Comparison of ENCODE assay signal across 32 cellular contexts in genomic region chr2:118091140-118091478, GRCh38. TPM values are rescaled to one million over a fixed set of nuclear protein-coding genes. Genes with fewer than 3 reads are reported as not detected.
DNase-seq lines count a peak whose midpoint lies in the region; ATAC-seq and TF ChIP-seq lines count a peak whose summit lies in the region.
"Had no signal": no experiment of that assay in that cellular context is flagged by ENCODE, and none has a peak within 500 bp of the region (broad histone marks: within the 10 kb centered on the region; RNA-seq: fewer than 3 reads in every experiment).

No MANE protein-coding gene starts in this region.

- H3K27me3 ChIP-seq in mammary epithelial cell (ENCODE audit: insufficient read depth, low read length) (no peaks in the 10 kb centered on the region), breast epithelium (no peaks in the 10 kb centered on the region), hepatocyte (no peaks in the 10 kb centered on the region), neuronal stem cell (ENCODE audit: control insufficient read depth in 3 of 3, insufficient read depth in 3 of 3, low read depth in 1 of 3, low read length in 3 of 3) (peaks cover 0 to 6% (median 0%) of the 10 kb centered on the region in 3 experiments)
- H3K27me3 ChIP-seq: adrenal gland, colonic mucosa, esophagus muscularis mucosa, foreskin keratinocyte, heart right ventricle, uterus had no signal

- H3K23ac ChIP-seq in neuronal stem cell (ENCODE audit: low read depth, low read length, poor library complexity), result no peak overlapping the region

- no peak overlapping the region for H2BK15ac ChIP-seq in neuronal stem cell (ENCODE audit: low read length)

- H3K9me2 ChIP-seq in hepatocyte (replicated peaks; ENCODE audit: insufficient read depth), result no peaks in the 10 kb centered on the region

- H3K36me3 Mint-ChIP-seq in activated naive CD8-positive, alpha-beta T cell treated with anti-CD3 and anti-CD28 coated beads for 36 hours, result peaks cover 7% of the 10 kb centered on the region
- H3K36me3 Mint-ChIP-seq in activated T-cell treated with anti-CD3 and anti-CD28 coated beads, Interleukin-2, amount 50 U/mL, for 24 hours (ENCODE audit: low read depth), result peaks cover 13% of the 10 kb centered on the region
- peaks cover 2 to 4% of the 10 kb centered on the region in 2 donors for H3K36me3 Mint-ChIP-seq in stimulated activated naive B cell treated with anti-CD40 and anti-IgM and Interleukin-4, amounts not matched to agents 10 μg/mL and 1 μg/mL and 100 μg/mL, for 72 hours

- 64% methylated on average over 2 of the region's 2 CpGs for WGBS in mammary epithelial cell (ENCODE audit: low coverage, missing lambda C conversion rate)
- WGBS in hepatocyte (ENCODE audit: low lambda C conversion rate, missing lambda C conversion rate), result 53% methylated on average over 2 of the region's 2 CpGs
- no CpG with 5 or more reads among the region's 2 CpGs for WGBS in neuronal stem cell (ENCODE audit: extremely low coverage in 2 of 2, insufficient read length in 2 of 2, insufficient replicate concordance in 1 of 2), 2 donors

- no peak overlapping the region for H2BK5ac ChIP-seq in neuronal stem cell (ENCODE audit: low read length)

- no peak overlapping the region for H3K27ac ChIP-seq in mammary epithelial cell (ENCODE audit: insufficient read depth, low read depth, low read length)
- no peak overlapping the region for H3K27ac ChIP-seq in breast epithelium
- H3K27ac ChIP-seq in hepatocyte, result no peak overlapping the region
- no peak overlapping the region for H3K27ac ChIP-seq in neuronal stem cell (replicated peaks; ENCODE audit: low read length)
- H3K27ac ChIP-seq: adrenal gland, colonic mucosa, esophagus muscularis mucosa, GM23248, heart right ventricle, thoracic aorta, uterus had no signal

- H3K4me3 ChIP-seq in mammary epithelial cell (replicated peaks in 1 of 3; ENCODE audit: insufficient read depth in 1 of 3, low read depth in 2 of 3, low read length in 3 of 3) (no peak overlapping the region), breast epithelium (no peak overlapping the region), hepatocyte (no peak overlapping the region), neuronal stem cell (ENCODE audit: low read length in 2 of 2) (no peak overlapping the region)
- H3K4me3 ChIP-seq: adrenal gland, colonic mucosa, esophagus muscularis mucosa, GM23248, heart right ventricle, uterus had no signal

- H3K9me3 ChIP-seq in mammary epithelial cell (replicated peaks; ENCODE audit: insufficient read depth, low read length), result no peaks in the 10 kb centered on the region
- no peaks in the 10 kb centered on the region for H3K9me3 ChIP-seq in breast epithelium
- H3K9me3 ChIP-seq in hepatocyte (ENCODE audit: low read depth), result no peaks in the 10 kb centered on the region
- no peaks in the 10 kb centered on the region for H3K9me3 ChIP-seq in neuronal stem cell (replicated peaks in 1 of 2; ENCODE audit: control insufficient read depth in 2 of 2, insufficient read depth in 1 of 2, low read depth in 1 of 2, low read length in 2 of 2)
- H3K9me3 ChIP-seq: adrenal gland, colonic mucosa, esophagus muscularis mucosa, heart right ventricle, thoracic aorta, uterus had no signal

- peaks cover 4% of the 10 kb centered on the region for H3K79me1 ChIP-seq in neuronal stem cell (ENCODE audit: low read depth, low read length)

- H2BK120ac ChIP-seq in neuronal stem cell (ENCODE audit: low read depth, low read length), result no peak overlapping the region

- H3K4me1 ChIP-seq in mammary epithelial cell (ENCODE audit: insufficient read depth, low read length) (peaks cover 26% of the 10 kb centered on the region), breast epithelium (no peaks in the 10 kb centered on the region), hepatocyte (ENCODE audit: insufficient read depth) (peaks cover 26% of the 10 kb centered on the region), neuronal stem cell (ENCODE audit: control insufficient read depth in 2 of 2, insufficient read depth in 1 of 2, low read depth in 1 of 2, low read length in 2 of 2) (peaks cover 3% of the 10 kb centered on the region in 2 donors)
- H3K4me1 ChIP-seq: colonic mucosa had no signal

- H4K91ac ChIP-seq in neuronal stem cell (ENCODE audit: low read depth, low read length, poor library complexity), result no peak overlapping the region

- BruUV-seq in mammary epithelial cell (replicated peaks; lab: Mats Ljungman, UMichigan), result no TSS peak

- H3K79me2 ChIP-seq in mammary epithelial cell (ENCODE audit: insufficient read depth, low read length), result peaks cover 74% of the 10 kb centered on the region
- peaks cover 63% of the 10 kb centered on the region for H3K79me2 ChIP-seq in hepatocyte

- H3K4ac ChIP-seq in neuronal stem cell (ENCODE audit: low read length), result no peak overlapping the region

- no peak overlapping the region for H3K27ac Mint-ChIP-seq in activated naive CD8-positive, alpha-beta T cell treated with anti-CD3 and anti-CD28 coated beads for 36 hours
- H3K27ac Mint-ChIP-seq in activated T-cell treated with anti-CD3 and anti-CD28 coated beads, Interleukin-2, amount 50 U/mL, for 24 hours, result no peak overlapping the region
- no peak overlapping the region for H3K27ac Mint-ChIP-seq in stimulated activated naive B cell treated with anti-CD40 and anti-IgM and Interleukin-4, amounts not matched to agents 10 μg/mL and 1 μg/mL and 100 μg/mL, for 72 hours
- H3K27ac Mint-ChIP-seq: activated CD4-positive, alpha-beta memory T cell treated with anti-CD3 and anti-CD28 coated beads for 36 hours; effector memory CD8-positive, alpha-beta T cell had no signal

- H3K4me3 Mint-ChIP-seq in activated naive CD8-positive, alpha-beta T cell treated with anti-CD3 and anti-CD28 coated beads for 36 hours, result peak overlapping the region; percentile 11
- no peak overlapping the region for H3K4me3 Mint-ChIP-seq in activated T-cell treated with anti-CD3 and anti-CD28 coated beads, Interleukin-2, amount 50 U/mL, for 24 hours
- no peak overlapping the region for H3K4me3 Mint-ChIP-seq in stimulated activated naive B cell treated with anti-CD40 and anti-IgM and Interleukin-4, amounts not matched to agents 10 μg/mL and 1 μg/mL and 100 μg/mL, for 72 hours
- H3K4me3 Mint-ChIP-seq: activated CD4-positive, alpha-beta memory T cell treated with anti-CD3 and anti-CD28 coated beads for 36 hours; effector memory CD8-positive, alpha-beta T cell had no signal

- in situ Hi-C loops in mammary epithelial cell (cut with MboI; ENCODE audit: low sequenced_read_pairs in 2 of 2), result no loop called here

- TF ChIP-seq POLR2A in breast epithelium (IDR thresholded peaks at IDR 0.05), result no peak

- H3K36me3 ChIP-seq in mammary epithelial cell (ENCODE audit: insufficient read depth, low read length) (no peaks in the 10 kb centered on the region), breast epithelium (no peaks in the 10 kb centered on the region), hepatocyte (replicated peaks; ENCODE audit: insufficient read depth, low read depth) (no peaks in the 10 kb centered on the region), neuronal stem cell (replicated peaks in 1 of 2; ENCODE audit: control insufficient read depth in 2 of 2, insufficient read depth in 2 of 2, low read length in 2 of 2) (no peaks in the 10 kb centered on the region)
- H3K36me3 ChIP-seq: adrenal gland, colonic mucosa, esophagus muscularis mucosa, heart right ventricle, thoracic aorta, uterus had no signal

- H4K20me1 ChIP-seq in mammary epithelial cell (ENCODE audit: insufficient read depth, low read length), result no peaks in the 10 kb centered on the region
- peaks cover 34% of the 10 kb centered on the region for H4K20me1 ChIP-seq in hepatocyte (ENCODE audit: insufficient read depth, poor library complexity, severe bottlenecking)

- H3K18ac ChIP-seq in neuronal stem cell (ENCODE audit: low read length), result no peak overlapping the region

- DNase-seq in mammary epithelial cell, result no peak
- no peak for DNase-seq in breast epithelium (ENCODE audit: low spot score in 2 of 2)
- no peak for DNase-seq in activated naive CD8-positive, alpha-beta T cell treated with anti-CD3 and anti-CD28 coated beads for 36 hours
- no peak for DNase-seq in hepatocyte (ENCODE audit: low spot score)
- no peak for DNase-seq in activated T-cell treated with anti-CD3 and anti-CD28 coated beads, Interleukin-2, amount 50 U/mL, for 24 hours
- no peak for DNase-seq in stimulated activated naive B cell treated with anti-CD40 and anti-IgM and Interleukin-4, amounts not matched to agents 10 μg/mL and 1 μg/mL and 100 μg/mL, for 72 hours
- DNase-seq in ecto neural progenitor cell (ENCODE audit: low spot score), result no peak
- no peak for DNase-seq in neuronal stem cell (ENCODE audit: low spot score)
- DNase-seq: activated CD4-positive, alpha-beta memory T cell treated with anti-CD3 and anti-CD28 coated beads for 36 hours; activated effector memory CD4-positive, alpha-beta T cell treated with anti-CD3 and anti-CD28 coated beads, Interleukin-2, amount 50 U/mL, for 16 hours; adrenal gland; AML-193; CD4-positive, alpha-beta memory T cell; colonic mucosa; effector memory CD8-positive, alpha-beta T cell; EL; foreskin keratinocyte; GM23248; heart right ventricle; Kasumi-1; left cardiac atrium; NCI-H1694 treated with DMSO at 0.1 percent for 48 hours; NCI-H2171 treated with DMSO at 0.1 percent for 48 hours; NCI-H524 treated with DMSO at 0.1 percent for 48 hours; nucleus accumbens; SIG-M5; stimulated activated naive CD8-positive, alpha-beta T cell treated with anti-CD3 and anti-CD28 coated beads, Interleukin-15, Interleukin-2, amounts not matched to agents 100 U/mL and 50 U/mL, for 24 hours; SW 1271; uterus had no signal

- H3K4me1 Mint-ChIP-seq in activated naive CD8-positive, alpha-beta T cell treated with anti-CD3 and anti-CD28 coated beads for 36 hours, result peaks cover 31% of the 10 kb centered on the region
- peaks cover 48% of the 10 kb centered on the region for H3K4me1 Mint-ChIP-seq in activated T-cell treated with anti-CD3 and anti-CD28 coated beads, Interleukin-2, amount 50 U/mL, for 24 hours (ENCODE audit: low read depth)
- peaks cover 6 to 12% of the 10 kb centered on the region in 2 donors for H3K4me1 Mint-ChIP-seq in stimulated activated naive B cell treated with anti-CD40 and anti-IgM and Interleukin-4, amounts not matched to agents 10 μg/mL and 1 μg/mL and 100 μg/mL, for 72 hours

- no peak overlapping the region for H4K8ac ChIP-seq in neuronal stem cell (ENCODE audit: low read depth, low read length)

- H3K9ac ChIP-seq in mammary epithelial cell (ENCODE audit: insufficient read depth, low read length), result no peak overlapping the region
- H3K9ac ChIP-seq in neuronal stem cell (ENCODE audit: low read depth, low read length, poor library complexity), result no peak overlapping the region
- H3K9ac ChIP-seq: GM23248 had no signal

- H2BK12ac ChIP-seq in neuronal stem cell (ENCODE audit: low read length), result no peak overlapping the region

- TF ChIP-seq CTCF in mammary epithelial cell (conservative IDR thresholded peaks at IDR 0.05 in 1 of 2, IDR thresholded peaks at IDR 0.05 in 1 of 2; ENCODE audit: extremely low read depth in 1 of 2, insufficient read depth in 1 of 2, low read depth in 1 of 2, low read length in 2 of 2) (no peak), breast epithelium (IDR thresholded peaks at IDR 0.05) (no peak), hepatocyte (IDR thresholded peaks at IDR 0.05; ENCODE audit: poor library complexity) (no peak)

- H3K9me3 Mint-ChIP-seq in activated naive CD8-positive, alpha-beta T cell treated with anti-CD3 and anti-CD28 coated beads for 36 hours, result no peaks in the 10 kb centered on the region
- no peaks in the 10 kb centered on the region for H3K9me3 Mint-ChIP-seq in activated T-cell treated with anti-CD3 and anti-CD28 coated beads, Interleukin-2, amount 50 U/mL, for 24 hours
- H3K9me3 Mint-ChIP-seq in stimulated activated naive B cell treated with anti-CD40 and anti-IgM and Interleukin-4, amounts not matched to agents 10 μg/mL and 1 μg/mL and 100 μg/mL, for 72 hours, result peaks cover 0 to 2% of the 10 kb centered on the region in 2 donors
- H3K9me3 Mint-ChIP-seq: activated CD4-positive, alpha-beta memory T cell treated with anti-CD3 and anti-CD28 coated beads for 36 hours; CD4-positive, alpha-beta memory T cell; effector memory CD8-positive, alpha-beta T cell had no signal

- H3K4me2 ChIP-seq in mammary epithelial cell (ENCODE audit: insufficient read depth, low read depth, low read length), result peak overlapping the region; percentile 38
- H3K4me2 ChIP-seq in hepatocyte, result peak overlapping the region; percentile 87
- no peak overlapping the region for H3K4me2 ChIP-seq in neuronal stem cell (ENCODE audit: insufficient read depth, low read length, poor library complexity, severe bottlenecking)

- no peak for ATAC-seq in stimulated activated naive B cell treated with anti-CD40 and anti-IgM and Interleukin-4, amounts not matched to agents 10 μg/mL and 1 μg/mL and 100 μg/mL, for 72 hours (replicated peaks)
- ATAC-seq: activated CD4-positive, CD25-positive, alpha-beta regulatory T cell treated with anti-CD3 and anti-CD28 coated beads, Interleukin-2, amount 50 U/mL, for 24 hours; effector memory CD8-positive, alpha-beta T cell; foreskin keratinocyte; heart right ventricle; left cardiac atrium; stimulated activated naive CD8-positive, alpha-beta T cell treated with anti-CD3 and anti-CD28 coated beads, Interleukin-15, Interleukin-2, amounts not matched to agents 100 U/mL and 50 U/mL, for 24 hours had no signal

- no peak overlapping the region for H2AK5ac ChIP-seq in neuronal stem cell (ENCODE audit: low read depth, low read length)

- H3K27me3 Mint-ChIP-seq in activated naive CD8-positive, alpha-beta T cell treated with anti-CD3 and anti-CD28 coated beads for 36 hours, result no peaks in the 10 kb centered on the region
- no peaks in the 10 kb centered on the region for H3K27me3 Mint-ChIP-seq in activated T-cell treated with anti-CD3 and anti-CD28 coated beads, Interleukin-2, amount 50 U/mL, for 24 hours
- H3K27me3 Mint-ChIP-seq in stimulated activated naive B cell treated with anti-CD40 and anti-IgM and Interleukin-4, amounts not matched to agents 10 μg/mL and 1 μg/mL and 100 μg/mL, for 72 hours, result no peaks in the 10 kb centered on the region
- H3K27me3 Mint-ChIP-seq: activated CD4-positive, alpha-beta memory T cell treated with anti-CD3 and anti-CD28 coated beads for 36 hours; CD4-positive, alpha-beta memory T cell; effector memory CD8-positive, alpha-beta T cell had no signal

- dilution Hi-C loops in mammary epithelial cell (cut with HindIII; ENCODE audit: low sequenced_read_pairs), result no loop called here

- H2AFZ ChIP-seq in mammary epithelial cell (ENCODE audit: low read depth, low read length) (no peak overlapping the region), hepatocyte (no peak overlapping the region), neuronal stem cell (ENCODE audit: low read length) (no peak overlapping the region)
- H2AFZ ChIP-seq: GM23248 had no signal

- no peak overlapping the region for H3K14ac ChIP-seq in neuronal stem cell (ENCODE audit: low read length)

- CTCF ChIA-PET in mammary epithelial cell (lab: Charles Lee; ENCODE audit: low non-redundant PET), result no interaction called here

- intact Hi-C loops in mammary epithelial cell (cut with micrococcal nuclease) (no loop called here), breast epithelium (cut with DNase I; ENCODE audit: low total_unique reads) (no loop called here)

RNA-seq across cellular contexts. Expression of gene INSIG2, which starts 2.8 kb away (rescaled TPM):
- total RNA-seq in mammary epithelial cell (10 to 100 TPM; 10.5 to 19.8 TPM), breast epithelium (10 to 100 TPM; 13.1 to 30.9 (median 20.3) TPM), hepatocyte (21.5 and 27.3 TPM in 2 replicates)
- polyA plus RNA-seq in mammary epithelial cell (17.6 TPM), hepatocyte (28.1 and 35.3 TPM in 2 replicates)
- polyA minus RNA-seq in mammary epithelial cell, result 59.3 TPM
- 10 to 100 TPM; 31.8 to 35.3 TPM for total RNA-seq in activated naive CD8-positive, alpha-beta T cell treated with anti-CD3 and anti-CD28 coated beads for 36 hours
- 7.2 TPM for polyA plus RNA-seq in neuronal stem cell (2013, experiment 1 of 2)
- 7.2 TPM for polyA plus RNA-seq in neuronal stem cell (2013, experiment 2 of 2)
